15 cellular contexts compared by ENCODE assay signal in the genomic region with DNA sequence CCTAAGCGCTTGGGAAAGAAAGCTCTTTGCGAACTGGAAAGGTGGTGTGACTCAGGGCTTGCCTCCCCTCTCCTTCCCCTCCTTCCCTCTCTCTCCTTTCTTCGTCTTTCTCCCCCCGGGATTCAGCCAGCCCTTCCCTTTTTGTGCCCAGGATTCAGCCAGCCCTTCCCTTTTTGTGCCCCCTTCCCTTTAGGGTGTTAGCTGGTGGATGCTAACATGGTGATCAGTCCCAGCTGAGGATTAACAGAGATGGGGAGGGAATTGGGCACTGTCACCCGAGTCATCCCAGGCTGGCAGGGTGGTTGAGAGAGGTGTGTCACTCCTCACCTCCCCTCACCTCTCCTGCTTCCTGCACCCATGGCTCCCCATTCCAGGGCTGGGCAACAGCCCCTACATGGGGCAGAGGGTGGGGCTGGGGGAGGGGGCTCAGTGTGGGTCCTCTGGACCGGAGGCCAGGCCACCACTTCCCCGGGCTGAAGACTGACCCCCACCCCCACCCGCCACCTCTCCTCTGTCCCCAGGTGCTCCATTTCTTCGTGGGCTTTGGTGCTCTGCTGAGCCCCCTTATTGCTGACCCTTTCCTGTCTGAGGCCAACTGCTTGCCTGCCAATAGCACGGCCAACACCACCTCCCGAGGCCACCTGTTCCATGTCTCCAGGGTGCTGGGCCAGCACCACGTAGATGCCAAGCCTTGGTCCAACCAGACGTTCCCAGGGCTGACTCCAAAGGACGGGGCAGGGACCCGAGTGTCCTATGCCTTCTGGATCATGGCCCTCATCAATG. TPM values are rescaled to one million over a fixed set of nuclear protein-coding genes. Genes with fewer than 3 reads are reported as not detected.
DNase-seq lines count a peak whose midpoint lies in the region; ATAC-seq, FAIRE-seq and TF ChIP-seq lines count a peak whose summit lies in the region.
"Had no signal": no experiment of that assay in that cellular context is flagged by ENCODE, and none has a peak within 500 bp of the region (broad histone marks: within the 10 kb centered on the region; RNA-seq: fewer than 3 reads in every experiment).

No MANE protein-coding gene starts in this region.

- H3K36me3 Mint-ChIP-seq in H9 (ENCODE audit: insufficient read depth in 1 of 3, low read depth in 3 of 3): no peaks in the 10 kb centered on the region
- no peaks in the 10 kb centered on the region for H3K36me3 Mint-ChIP-seq in stimulated activated naive B cell treated with anti-CD40 and anti-IgM and Interleukin-4, amounts not matched to agents 10 μg/mL and 1 μg/mL and 100 μg/mL, for 72 hours
- H3K36me3 Mint-ChIP-seq: CD4-positive, alpha-beta memory T cell had no signal

- no peaks in the 10 kb centered on the region for H4K20me1 ChIP-seq in H9 (ENCODE audit: control insufficient read depth, insufficient read depth, insufficient read length)

- H2BK5ac ChIP-seq in H9 (ENCODE audit: insufficient read length, low read length) (no peak overlapping the region), mesenchymal stem cell (ENCODE audit: low read depth, low read length, poor library complexity, severe bottlenecking) (no peak overlapping the region)

- H3K9me3 Mint-ChIP-seq in H9: no peaks in the 10 kb centered on the region
- H3K9me3 Mint-ChIP-seq in stimulated activated naive B cell treated with anti-CD40 and anti-IgM and Interleukin-4, amounts not matched to agents 10 μg/mL and 1 μg/mL and 100 μg/mL, for 72 hours: no peaks in the 10 kb centered on the region
- H3K9me3 Mint-ChIP-seq: CD4-positive, alpha-beta memory T cell had no signal

- no peak overlapping the region for H4K91ac ChIP-seq in H9 (ENCODE audit: insufficient read length, low read depth, low read length)
- no peak overlapping the region for H4K91ac ChIP-seq in mesenchymal stem cell (ENCODE audit: low read length)

- TF ChIP-seq CTCF in H9 (conservative IDR thresholded peaks at IDR 0.05) (no peak), VCaP (conservative IDR thresholded peaks at IDR 0.05) (no peak), coronary artery (IDR thresholded peaks at IDR 0.05) (no peak)

- H4K8ac ChIP-seq in H9 (replicated peaks; ENCODE audit: insufficient read length, low read depth, low read length): no peak overlapping the region
- no peak overlapping the region for H4K8ac ChIP-seq in mesenchymal stem cell (ENCODE audit: low read length)

- no peaks in the 10 kb centered on the region; the same call in 1 of the 2 replicates for H3K27me3 ChIP-seq in H9 (ENCODE audit: insufficient read depth, low read length)
- peaks cover 75 to 97% of the 10 kb centered on the region in 2 experiments for H3K27me3 ChIP-seq in mesenchymal stem cell (ENCODE audit: control insufficient read depth in 1 of 2, insufficient read depth in 1 of 2, low read length in 2 of 2)

- H3K27ac ChIP-seq in H9 (ENCODE audit: insufficient read length, low read depth, low read length): no peak overlapping the region
- peak overlapping the region; percentile 80; the same call in 1 of the 2 replicates for H3K27ac ChIP-seq in VCaP
- H3K27ac ChIP-seq in mesenchymal stem cell (ENCODE audit: low read length, poor library complexity, severe bottlenecking): no peak overlapping the region
- no peak overlapping the region for H3K27ac ChIP-seq in coronary artery

- no peaks in the 10 kb centered on the region for H3K79me1 ChIP-seq in H9 (ENCODE audit: insufficient read depth, low read depth, low read length, poor library complexity, severe bottlenecking)
- H3K79me1 ChIP-seq in mesenchymal stem cell (replicated peaks; ENCODE audit: low read length, poor library complexity, severe bottlenecking): no peaks in the 10 kb centered on the region

- peaks cover 17 to 25% of the 10 kb centered on the region in 2 experiments for H3K4me1 Mint-ChIP-seq in H9
- peaks cover 17 to 20% of the 10 kb centered on the region in 2 donors for H3K4me1 Mint-ChIP-seq in stimulated activated naive B cell treated with anti-CD40 and anti-IgM and Interleukin-4, amounts not matched to agents 10 μg/mL and 1 μg/mL and 100 μg/mL, for 72 hours
- H3K4me1 Mint-ChIP-seq: CD4-positive, alpha-beta memory T cell had no signal

- H2AFZ ChIP-seq in H9 (ENCODE audit: low read length) (no peak overlapping the region), mesenchymal stem cell (ENCODE audit: low read depth, low read length) (no peak overlapping the region)

- H3K9me3 ChIP-seq in H9 (ENCODE audit: control insufficient read depth, low read depth, low read length) (no peaks in the 10 kb centered on the region), mesenchymal stem cell (ENCODE audit: control insufficient read depth, low read length) (no peaks in the 10 kb centered on the region)

- H2BK15ac ChIP-seq in H9 (ENCODE audit: low read depth, low read length): no peak overlapping the region
- H2BK15ac ChIP-seq in mesenchymal stem cell (ENCODE audit: low read depth, poor library complexity, severe bottlenecking): peak overlapping the region; percentile 36

- H2BK12ac ChIP-seq in H9 (ENCODE audit: insufficient read length, low read depth, low read length): no peak overlapping the region
- H2BK12ac ChIP-seq in mesenchymal stem cell (ENCODE audit: low read length in 2 of 2): no peak overlapping the region

- H2BK20ac ChIP-seq in H9 (ENCODE audit: low read depth, low read length, poor library complexity, severe bottlenecking): no peak overlapping the region

- H3K4me3 ChIP-seq in mesenchymal stem cell (ENCODE audit: insufficient read depth in 1 of 2, low read depth in 1 of 2, low read length in 2 of 2) (no peak overlapping the region), coronary artery (no peak overlapping the region)

- H3K4ac ChIP-seq in H9 (ENCODE audit: low read depth, low read length) (no peak overlapping the region), mesenchymal stem cell (ENCODE audit: low read depth in 1 of 2, low read length in 2 of 2) (no peak overlapping the region)

- no peaks in the 10 kb centered on the region for H3K36me3 ChIP-seq in mesenchymal stem cell (ENCODE audit: control insufficient read depth in 1 of 2, insufficient read depth in 2 of 2, low read depth in 1 of 2, low read length in 2 of 2)

- H3K23ac ChIP-seq in H9 (ENCODE audit: insufficient read length, low read depth, low read length) (no peak overlapping the region), mesenchymal stem cell (ENCODE audit: low read length in 2 of 2) (no peak overlapping the region)

- WGBS in H9 (ENCODE audit: extremely low coverage, insufficient read length, low lambda C conversion rate): no CpG with 5 or more reads among the region's 15 CpGs
- WGBS in mesenchymal stem cell: 78% methylated on average over 12 of the region's 15 CpGs

- H3K4me3 Mint-ChIP-seq in H9: no peak overlapping the region
- no peak overlapping the region for H3K4me3 Mint-ChIP-seq in stimulated activated naive B cell treated with anti-CD40 and anti-IgM and Interleukin-4, amounts not matched to agents 10 μg/mL and 1 μg/mL and 100 μg/mL, for 72 hours
- H3K4me3 Mint-ChIP-seq: B cell; CD4-positive, alpha-beta memory T cell had no signal

- no peaks in the 10 kb centered on the region for H3K23me2 ChIP-seq in H9 (ENCODE audit: insufficient read length, low read depth, low read length, poor library complexity, severe bottlenecking)

- FAIRE-seq in GM19239 (lab: Jason Lieb, UNC): no peak
- FAIRE-seq: H54, HepG2 had no signal

- H3K56ac ChIP-seq in H9 (ENCODE audit: insufficient read length, low read depth, low read length): no peak overlapping the region

- peaks cover 57% of the 10 kb centered on the region for H3K27me3 Mint-ChIP-seq in H9 (ENCODE audit: low read depth)
- peaks cover 16 to 33% of the 10 kb centered on the region in 2 donors for H3K27me3 Mint-ChIP-seq in stimulated activated naive B cell treated with anti-CD40 and anti-IgM and Interleukin-4, amounts not matched to agents 10 μg/mL and 1 μg/mL and 100 μg/mL, for 72 hours
- H3K27me3 Mint-ChIP-seq: B cell had no signal

- no peak overlapping the region for H3K9ac ChIP-seq in H9 (ENCODE audit: extremely low read depth, insufficient read length, low read length)
- H3K9ac ChIP-seq in mesenchymal stem cell (ENCODE audit: low read length): no peak overlapping the region

- ATAC-seq in stimulated activated naive B cell treated with anti-CD40 and anti-IgM and Interleukin-4, amounts not matched to agents 10 μg/mL and 1 μg/mL and 100 μg/mL, for 72 hours (replicated peaks): no peak
- ATAC-seq: HepG2 had no signal

- no peak overlapping the region for H3T11ph ChIP-seq in H9 (ENCODE audit: low read length)

- H3K4me2 ChIP-seq in H9 (ENCODE audit: insufficient read depth, insufficient read length, low read length) (no peak overlapping the region), mesenchymal stem cell (ENCODE audit: low read length, poor library complexity, severe bottlenecking) (no peak overlapping the region)

- no peak overlapping the region for H4K5ac ChIP-seq in H9 (ENCODE audit: insufficient read length, low read depth, low read length)

- H2BK120ac ChIP-seq in H9 (ENCODE audit: low read depth, low read length, poor library complexity, severe bottlenecking) (no peak overlapping the region), mesenchymal stem cell (ENCODE audit: low read depth, low read length) (no peak overlapping the region)

- H3K14ac ChIP-seq in H9 (ENCODE audit: insufficient read depth, low read length): no peak overlapping the region
- no peak overlapping the region for H3K14ac ChIP-seq in mesenchymal stem cell (ENCODE audit: low read length in 2 of 2)

- DNase-seq in H9 (peak; percentile 17), mesenchymal stem cell (no peak), GM19239 (ENCODE audit: insufficient read length, low spot score) (no peak), cerebellar nuclear complex (lab: John Stamatoyannopoulos, UW) (no peak), coronary artery (ENCODE audit: low spot score) (no peak)
- no peak for DNase-seq in stimulated activated naive B cell treated with anti-CD40 and anti-IgM and Interleukin-4, amounts not matched to agents 10 μg/mL and 1 μg/mL and 100 μg/mL, for 72 hours
- DNase-seq: CD4-positive, alpha-beta memory T cell; Karpas-422; NCI-H1417; NCI-H2029; NCI-H524 treated with DMSO at 0.1 percent for 48 hours had no signal

- H2AK5ac ChIP-seq in H9 (ENCODE audit: insufficient read length, low read length) (no peak overlapping the region), mesenchymal stem cell (ENCODE audit: low read length, severe bottlenecking) (no peak overlapping the region)

- H3K18ac ChIP-seq in H9 (ENCODE audit: insufficient read length, low read depth, low read length): no peak overlapping the region
- no peak overlapping the region for H3K18ac ChIP-seq in mesenchymal stem cell (ENCODE audit: low read depth in 1 of 2, low read length in 2 of 2)

- no peaks in the 10 kb centered on the region; the same call in 1 of the 2 replicates for H3K4me1 ChIP-seq in H9 (ENCODE audit: insufficient read depth, low read length)
- peaks cover 2% of the 10 kb centered on the region for H3K4me1 ChIP-seq in mesenchymal stem cell (ENCODE audit: control insufficient read depth, insufficient read depth, low read depth, low read length)

- H3K27ac Mint-ChIP-seq in H9: no peak overlapping the region
- peak overlapping the region; percentile 51 for H3K27ac Mint-ChIP-seq in stimulated activated naive B cell treated with anti-CD40 and anti-IgM and Interleukin-4, amounts not matched to agents 10 μg/mL and 1 μg/mL and 100 μg/mL, for 72 hours
- H3K27ac Mint-ChIP-seq: B cell had no signal

- H3K79me2 ChIP-seq in H9 (ENCODE audit: insufficient read depth, low read length): no peaks in the 10 kb centered on the region

RNA-seq across cellular contexts. Expression of a gene that starts 51.5 kb away (rescaled TPM):
- total RNA-seq in H9 (2021): 28.7 and 31.2 TPM in 2 replicates
- 12.7 TPM for polyA plus RNA-seq in mesenchymal stem cell (2013, experiment 1 of 2)
- polyA plus RNA-seq in mesenchymal stem cell (2013, experiment 2 of 2): 12.6 TPM
